ENCODE assay signal across 13 cellular contexts in genomic region chr4:139913995-139914394, GRCh38.
DNase-seq lines count a peak whose midpoint lies in the region; ATAC-seq, FAIRE-seq and TF ChIP-seq lines count a peak whose summit lies in the region.
"Had no signal": no experiment of that assay in that cellular context is flagged by ENCODE, and none has a peak within 500 bp of the region (broad histone marks: within the 10 kb centered on the region; RNA-seq: fewer than 3 reads in every experiment).

No MANE protein-coding gene starts in this region.

- no peaks in the 10 kb centered on the region for H4K20me1 ChIP-seq in PC-9 (ENCODE audit: insufficient read depth)

- DNase-seq in AG08396 (ENCODE audit: low spot score) (peak; percentile 9), PC-9 (no peak), mucosa of descending colon (no peak), D721Med (ENCODE audit: insufficient read length, low spot score) (no peak), MG63 (no peak), epidermal melanocyte (ENCODE audit: insufficient read length, low spot score) (no peak)
- DNase-seq: activated naive CD4-positive, alpha-beta T cell treated with Interleukin-2 at 50 U/mL for 16 hours; cerebellar nuclear complex; DMS79 had no signal

- H3K9me3 ChIP-seq in PC-9 (ENCODE audit: insufficient read depth, low read depth) (no peaks in the 10 kb centered on the region), endocrine pancreas (ENCODE audit: control insufficient read depth, low read length) (no peaks in the 10 kb centered on the region), mucosa of descending colon (no peaks in the 10 kb centered on the region), MG63 (no peaks in the 10 kb centered on the region)
- H3K9me3 ChIP-seq: BLaER1 treated with 17β-estradiol and CSF1 and Interleukin-3, amounts not matched to agents 10 nM and 100 nM; pancreas had no signal

- H3K36me3 ChIP-seq in PC-9 (ENCODE audit: low read depth) (no peaks in the 10 kb centered on the region), endocrine pancreas (ENCODE audit: control insufficient read depth, insufficient read depth, low read length) (no peaks in the 10 kb centered on the region), mucosa of descending colon (ENCODE audit: low read depth) (no peaks in the 10 kb centered on the region), MG63 (no peaks in the 10 kb centered on the region)
- H3K36me3 ChIP-seq: BLaER1 treated with 17β-estradiol and CSF1 and Interleukin-3, amounts not matched to agents 10 nM and 100 nM; pancreas had no signal

- H3K27ac ChIP-seq in PC-9, result no peak overlapping the region
- H3K27ac ChIP-seq: BLaER1 treated with 17β-estradiol and CSF1 and Interleukin-3, amounts not matched to agents 10 nM and 100 nM had no signal

- no peaks in the 10 kb centered on the region for H3K9me2 ChIP-seq in PC-9 (ENCODE audit: insufficient read depth)

- CTCF ChIA-PET in PC-9 (lab: Charles Lee), result no interaction called here

- ATAC-seq in mucosa of descending colon (peak; percentile 18), GM21786 (IDR thresholded peaks at IDR 0.05; ENCODE audit: unreplicated experiment) (no peak)

- H3F3A ChIP-seq in PC-9 (ENCODE audit: insufficient read depth, low read depth), result no peaks in the 10 kb centered on the region

- FAIRE-seq in D721Med (lab: Jason Lieb, UNC), result no peak
- FAIRE-seq: pancreas had no signal

- no peak overlapping the region for H3K4me3 ChIP-seq in PC-9
- H3K4me3 ChIP-seq in endocrine pancreas (ENCODE audit: control insufficient read depth, insufficient read depth, low read length), result peak overlapping the region; percentile 35
- H3K4me3 ChIP-seq in mucosa of descending colon, result no peak overlapping the region
- no peak overlapping the region for H3K4me3 ChIP-seq in MG63
- H3K4me3 ChIP-seq: BLaER1 treated with 17β-estradiol and CSF1 and Interleukin-3, amounts not matched to agents 10 nM and 100 nM; pancreas had no signal

- no peak for TF ChIP-seq CTCF in PC-9 (conservative IDR thresholded peaks at IDR 0.05)
- TF ChIP-seq CTCF in mucosa of descending colon (IDR thresholded peaks at IDR 0.05), result no peak
- no peak for TF ChIP-seq CTCF in D721Med (IDR thresholded peaks at IDR 0.05; ENCODE audit: insufficient read depth, missing control alignments)

- H3K4me2 ChIP-seq in PC-9, result 0 out of 2 replicates have a peak overlapping the region, but pooled peaks have one; percentile 6

- peaks cover 19% of the 10 kb centered on the region for H3K4me1 ChIP-seq in PC-9 (replicated peaks; ENCODE audit: insufficient read depth)
- peaks cover 10% of the 10 kb centered on the region for H3K4me1 ChIP-seq in endocrine pancreas (ENCODE audit: control insufficient read depth, insufficient read depth, low read length)
- peaks cover 10% of the 10 kb centered on the region for H3K4me1 ChIP-seq in mucosa of descending colon (ENCODE audit: low read depth)

- H3K79me2 ChIP-seq in PC-9 (ENCODE audit: low read depth), result no peaks in the 10 kb centered on the region; the same call in 1 of the 2 replicates

- H3K27me3 ChIP-seq in PC-9 (ENCODE audit: insufficient read depth, low read depth) (no peaks in the 10 kb centered on the region), endocrine pancreas (ENCODE audit: control insufficient read depth, insufficient read depth, low read length) (no peaks in the 10 kb centered on the region), MG63 (no peaks in the 10 kb centered on the region)
- H3K27me3 ChIP-seq: BLaER1 treated with 17β-estradiol and CSF1 and Interleukin-3, amounts not matched to agents 10 nM and 100 nM; pancreas had no signal

- no peak overlapping the region for H2AFZ ChIP-seq in PC-9

- POLR2A ChIA-PET in PC-9 (lab: Charles Lee; ENCODE audit: unreplicated experiment), result no interaction called here

- intact Hi-C loops in PC-9 (cut with micrococcal nuclease; ENCODE audit: unreplicated experiment) (no loop called here), mucosa of descending colon (cut with DNase I, micrococcal nuclease) (no loop called here)

- no TSS peak for BruUV-seq in PC-9 (replicated peaks; lab: Mats Ljungman, UMichigan)

- no peak overlapping the region for H3K9ac ChIP-seq in endocrine pancreas (ENCODE audit: control insufficient read depth, insufficient read depth, low read length)
- H3K9ac ChIP-seq: BLaER1 treated with 17β-estradiol and CSF1 and Interleukin-3, amounts not matched to agents 10 nM and 100 nM had no signal
